ENCODE assay signal across 19 cellular contexts in genomic region chr6:124977067-124977908, GRCh38. TPM values are rescaled to one million over a fixed set of nuclear protein-coding genes. Genes with fewer than 3 reads are reported as not detected.
DNase-seq lines count a peak whose midpoint lies in the region; ATAC-seq, FAIRE-seq and TF ChIP-seq lines count a peak whose summit lies in the region.
"Had no signal": no experiment of that assay in that cellular context is flagged by ENCODE, and none has a peak within 500 bp of the region (broad histone marks: within the 10 kb centered on the region; RNA-seq: fewer than 3 reads in every experiment).

No MANE protein-coding gene starts in this region.

- H3K9me3 ChIP-seq in IMR-90 (ENCODE audit: control insufficient read depth, insufficient read depth, low read length) = peaks cover 5% of the 10 kb centered on the region; the same call in 1 of the 2 replicates
- H3K9me3 ChIP-seq: testis had no signal

- peak overlapping the region; percentile 21; the same call in 1 of the 2 replicates for H3K27ac ChIP-seq in IMR-90 (ENCODE audit: insufficient read depth, low read length)
- H3K27ac ChIP-seq: ovary, testis had no signal

- H2AFZ ChIP-seq in IMR-90 (replicated peaks; ENCODE audit: low read length, poor library complexity) = no peak overlapping the region

- POLR2A ChIA-PET in IMR-90 (lab: Charles Lee; ENCODE audit: unreplicated experiment) = no interaction called here

- H3K23ac ChIP-seq in IMR-90 (ENCODE audit: low read depth, low read length) = peak overlapping the region; percentile 94; the same call in 1 of the 2 replicates

- H3K4me1 ChIP-seq in IMR-90 (ENCODE audit: control insufficient read depth, insufficient read depth, low read length) = peaks cover 13% of the 10 kb centered on the region

- H3K18ac ChIP-seq in IMR-90 (ENCODE audit: low read depth, low read length) = peak overlapping the region; percentile 69; the same call in 1 of the 2 replicates

- H2BK5ac ChIP-seq in IMR-90 (ENCODE audit: low read depth, low read length, poor library complexity, severe bottlenecking) = peak overlapping the region; percentile 56

- H3K27me3 ChIP-seq in IMR-90 (ENCODE audit: control insufficient read depth, insufficient read depth, low read length) (no peaks in the 10 kb centered on the region), bronchial epithelial cell (ENCODE audit: control insufficient read depth, insufficient read depth, low read length) (no peaks in the 10 kb centered on the region)
- H3K27me3 ChIP-seq: ovary, testis had no signal

- no peak for FAIRE-seq in bronchial epithelial cell (lab: Jason Lieb, UNC)

- CTCF ChIA-PET in IMR-90 (lab: Yijun Ruan, JAX) = interaction anchor here (1.3 kb wide), 1 partner anchor 9 kb away, joined by 3 read pairs; no protein-coding TSS in a partner anchor

- DNase-seq in IMR-90 (peak; percentile 68), bronchial epithelial cell (ENCODE audit: low read depth) (peak; percentile 37), kidney tubule cell (ENCODE audit: low spot score) (peak; percentile 76), NCI-H1694 (lab: John Stamatoyannopoulos, UW) (no peak), occipital lobe (lab: John Stamatoyannopoulos, UW) (no peak)
- DNase-seq: activated B cell treated with CpG ODN at 0.5 μM for 24 hours; CD8-positive, alpha-beta memory T cell; DND-41; endodermal cell; Kasumi-1; left ventricle myocardium superior; NCI-H146; NCI-H2227 treated with DMSO at 0.1 percent for 48 hours; NK-92 treated with Interleukin-12 subunit alpha and Interleukin-12 subunit beta, amount 100 ng/mL, for 24 hours; ovary; testis had no signal

- ATAC-seq in GM18508 (IDR thresholded peaks at IDR 0.05; ENCODE audit: insufficient read depth, unreplicated experiment) = peak; percentile 44
- ATAC-seq in IMR-90 (ENCODE audit: low read depth) = peak; percentile 72
- no peak for ATAC-seq in HG02852 (IDR thresholded peaks at IDR 0.05; ENCODE audit: unreplicated experiment)
- no peak for ATAC-seq in HG03045 (IDR thresholded peaks at IDR 0.05; ENCODE audit: unreplicated experiment)
- ATAC-seq: left ventricle myocardium superior had no signal

- H4K91ac ChIP-seq in IMR-90 (ENCODE audit: insufficient read depth, low read depth, low read length) = peak overlapping the region; percentile 26; the same call in 1 of the 2 replicates

- H3K36me3 ChIP-seq in IMR-90 (ENCODE audit: control insufficient read depth, insufficient read depth, low read length) = peaks cover 14% of the 10 kb centered on the region
- H3K36me3 ChIP-seq in bronchial epithelial cell (ENCODE audit: control insufficient read depth, insufficient read depth, low read length) = peaks cover 15% of the 10 kb centered on the region
- H3K36me3 ChIP-seq: ovary had no signal

- no peak for TF ChIP-seq POLR2A in IMR-90 (IDR thresholded peaks at IDR 0.05; ENCODE audit: low read depth, low read length)

- H3K4ac ChIP-seq in IMR-90 (ENCODE audit: low read depth, low read length) = peak overlapping the region; percentile 21

- no peak overlapping the region; the same call in 2 of the 3 replicates for H2BK15ac ChIP-seq in IMR-90 (ENCODE audit: low read depth, low read length)

- H3K4me3 ChIP-seq in IMR-90 (ENCODE audit: insufficient read depth, low read depth, low read length) (no peak overlapping the region), bronchial epithelial cell (ENCODE audit: low read depth, low read length) (no peak overlapping the region)
- H3K4me3 ChIP-seq: ovary, testis had no signal

- peak overlapping the region in 1 of 2 experiments; percentile 26; a peak in 2 of 4 replicates for H4K8ac ChIP-seq in IMR-90 (ENCODE audit: low read depth in 2 of 2, low read length in 2 of 2)

- dilution Hi-C loops in IMR-90 (cut with HindIII; ENCODE audit: low sequenced_read_pairs, unreplicated experiment) = no loop called here

- H2BK120ac ChIP-seq in IMR-90 (ENCODE audit: low read depth, low read length) = peak overlapping the region; percentile 68

- intact Hi-C loops in IMR-90 (cut with micrococcal nuclease) = no loop called here

- TF ChIP-seq RAD21 in IMR-90 (IDR thresholded peaks at IDR 0.05; ENCODE audit: low read length) = no peak

- no peak overlapping the region for H2AK9ac ChIP-seq in IMR-90 (replicated peaks; ENCODE audit: low read depth, low read length, poor library complexity)

- no peak overlapping the region for H3K56ac ChIP-seq in IMR-90 (ENCODE audit: extremely low read depth, insufficient read depth, low read length)

- peaks cover 45 to 70% of the 10 kb centered on the region in 2 experiments for H3K79me1 ChIP-seq in IMR-90 (ENCODE audit: low read depth in 1 of 2, low read length in 2 of 2)

- H2BK20ac ChIP-seq in IMR-90 (ENCODE audit: low read depth, low read length) = 0 out of 2 replicates have a peak overlapping the region, but pooled peaks have one; percentile 48

- H4K5ac ChIP-seq in IMR-90 (ENCODE audit: low read depth, low read length) = peak overlapping the region; percentile 30; the same call in 1 of the 2 replicates

- no TSS peak for BruUV-seq in IMR-90 (replicated peaks; lab: Mats Ljungman, UMichigan)

- H3K14ac ChIP-seq in IMR-90 (replicated peaks; ENCODE audit: low read depth, low read length) = peak overlapping the region; percentile 50

- in situ Hi-C loops in IMR-90 (cut with MboI; ENCODE audit: low sequenced_read_pairs) = no loop called here

- H2AK5ac ChIP-seq in IMR-90 (ENCODE audit: low read depth, low read length) = peak overlapping the region; percentile 31; the same call in 1 of the 2 replicates

- peaks cover 6% of the 10 kb centered on the region; the same call in 1 of the 2 replicates for H3K9me1 ChIP-seq in IMR-90 (ENCODE audit: insufficient read depth, low read length)

- TF ChIP-seq CTCF in IMR-90 (conservative IDR thresholded peaks at IDR 0.05; ENCODE audit: low read depth, low read length) (no peak), bronchial epithelial cell (IDR thresholded peaks at IDR 0.05; ENCODE audit: insufficient read depth, low read length, severe bottlenecking) (no peak)

- no peak overlapping the region for H3K9ac ChIP-seq in IMR-90 (ENCODE audit: low read depth, low read length)

- H3K4me2 ChIP-seq in IMR-90 (ENCODE audit: low read depth, low read length) = no peak overlapping the region

- H4K20me1 ChIP-seq in IMR-90 (ENCODE audit: insufficient read depth, low read length) = peaks cover 14% of the 10 kb centered on the region; the same call in 1 of the 2 replicates

- whole genome bisulfite sequencing in IMR-90 (ENCODE audit: extremely low coverage in 2 of 2, insufficient read length in 1 of 2), 2 experiments = no CpG with 5 or more reads among the region's 1 CpG

TF ChIP-seq in IMR-90, 13 proteins besides CTCF, POLR2A, EP300 and RAD21:
- TF ChIP-seq SMC3 (IDR thresholded peaks at IDR 0.05; ENCODE audit: low read depth, low read length) (no peak), MAFK (IDR thresholded peaks at IDR 0.05; ENCODE audit: low read depth, low read length) (peak; percentile 60)

RNA-seq across cellular contexts. Expression of gene RNF217, which starts 15.1 kb away (rescaled TPM):
- total RNA-seq in IMR-90 (2012; rRNA removed) = 16.7 and 20.4 TPM in 2 replicates
- 11.7 TPM in 2 replicates for polyA plus RNA-seq in IMR-90 (2012; rRNA removed)
- 2.5 and 2.7 TPM in 2 replicates for polyA plus RNA-seq in IMR-90 (2012; cell fraction: cytosol; rRNA removed)
- 7.8 and 59.2 TPM in 2 replicates for polyA plus RNA-seq in IMR-90 (2012; cell fraction: nucleus; rRNA removed; ENCODE audit: low replicate concordance)
- total RNA-seq in bronchial epithelial cell = 14.2 and 16.3 TPM in 2 replicates
- total RNA-seq in occipital lobe = 17.8 TPM
- total RNA-seq: activated B cell treated with CpG ODN at 0.5 μM for 24 hours had no signal
- polyA plus RNA-seq: CD8-positive, alpha-beta memory T cell had no signal

Comparison
In these comparisons a context has a peak if more than half of its experiments do, and no peak if none do; other contexts are left out.
1. ATAC-seq: peak in GM18508 (single experiment) and IMR-90 (single experiment); none in HG02852 (single experiment) and HG03045 (single experiment).
2. DNase-seq: peak in IMR-90 (single experiment), bronchial epithelial cell (single experiment) and kidney tubule cell (single experiment); none in NCI-H1694 (single experiment) and occipital lobe (single experiment).